11 cellular contexts compared by ENCODE assay signal in genomic region chr3:110506890-110507289, GRCh38.
"Had no signal": no experiment of that assay in that cellular context is flagged by ENCODE, and none has a peak within 500 bp of the region (broad histone marks: within the 10 kb centered on the region; RNA-seq: fewer than 3 reads in every experiment).

No MANE protein-coding gene starts in this region.

- H3K9me3 ChIP-seq: HAP-1 had no signal

- ATAC-seq: GM23338, HCT116 had no signal

- H3K9ac ChIP-seq: GM23248 had no signal

- H3K4me3 Mint-ChIP-seq: GM23338, H9, HFFc6 had no signal

- H3K4me2 ChIP-seq: GM23338 had no signal

- H2AFZ ChIP-seq: GM23248, GM23338 had no signal

- H3K9me3 Mint-ChIP-seq: HFFc6 had no signal

- H3K4me3 ChIP-seq: GM23248, GM23338, HAP-1 had no signal

- H3K27ac Mint-ChIP-seq: GM23338, H9, HFFc6 had no signal

- FAIRE-seq: H1, H54 had no signal

- DNase-seq: GM23248, GOT3, H7, H9, HCEC 1CT, HFFc6 had no signal

- H3K4me1 Mint-ChIP-seq: GM23338 had no signal

- H3K27ac ChIP-seq: GM23248 had no signal

- H3K36me3 ChIP-seq: HAP-1 had no signal
